ENCODE assay signal across 1 cellular context in genomic region chr4:1765409-1766335, GRCh38.
TF ChIP-seq lines count a peak whose summit lies in the region.

No MANE protein-coding gene starts in this region.

TF ChIP-seq in SK-N-SH, 30 proteins besides CTCF, POLR2A, EP300 and RAD21 (continued from another document):
- no peak for TF ChIP-seq IRF3 (IDR thresholded peaks at IDR 0.05; ENCODE audit: low read depth, low read length)
- TF ChIP-seq GABPA (IDR thresholded peaks at IDR 0.05; ENCODE audit: low read depth): no peak
